Comparison of ENCODE assay signal across 1 cellular context in genomic region chr17:27284811-27285415, GRCh38.
TF ChIP-seq lines count a peak whose summit lies in the region.

No MANE protein-coding gene starts in this region.

TF ChIP-seq in SK-N-SH, 30 proteins besides CTCF, POLR2A, EP300 and RAD21 (continued from another document):
- no peak for TF ChIP-seq ZBTB33 (IDR thresholded peaks at IDR 0.05; ENCODE audit: borderline replicate concordance, low read depth)
- TF ChIP-seq FOXM1 (IDR thresholded peaks at IDR 0.05; ENCODE audit: low read depth): no peak
- no peak for TF ChIP-seq MAX (IDR thresholded peaks at IDR 0.05; ENCODE audit: low read depth)
- no peak for TF ChIP-seq SMC3 (IDR thresholded peaks at IDR 0.05; ENCODE audit: low read depth, low read length)
- no peak for TF ChIP-seq RCOR1 (IDR thresholded peaks at IDR 0.05; ENCODE audit: low read length)
- TF ChIP-seq TCF12 (IDR thresholded peaks at IDR 0.05): no peak
- TF ChIP-seq ELF1 (IDR thresholded peaks at IDR 0.05): no peak
- TF ChIP-seq YY1 (IDR thresholded peaks at IDR 0.05; ENCODE audit: low read depth): no peak
